ENCODE assay signal across 19 cellular contexts in genomic region chr2:3159801-3160545, GRCh38.
"Had no signal": no experiment of that assay in that cellular context is flagged by ENCODE, and none has a peak within 500 bp of the region (broad histone marks: within the 10 kb centered on the region; RNA-seq: fewer than 3 reads in every experiment).

No MANE protein-coding gene starts in this region.

- H3K4me3 ChIP-seq: heart left ventricle, left ventricle myocardium inferior, lung, ovary, prostate gland, right lobe of liver, testis, transverse colon had no signal

- H3K27me3 ChIP-seq: heart left ventricle, ovary, right lobe of liver, testis, transverse colon had no signal

- H3K27ac Mint-ChIP-seq: stimulated activated memory B cell treated with anti-CD40 and anti-IgM and Interleukin-4, amounts not matched to agents 10 μg/mL and 1 μg/mL and 100 μg/mL, for 72 hours had no signal

- ATAC-seq: esophagus mucosa; heart left ventricle; right lobe of liver; stimulated activated memory B cell treated with anti-CD40 and anti-IgM and Interleukin-4, amounts not matched to agents 10 μg/mL and 1 μg/mL and 100 μg/mL, for 72 hours; stimulated activated naive CD8-positive, alpha-beta T cell treated with anti-CD3 and anti-CD28 coated beads, Interleukin-15, amount 100 ng/mL, for 72 hours had no signal

- H3K27me3 Mint-ChIP-seq: central memory CD8-positive, alpha-beta T cell; naive B cell; stimulated activated memory B cell treated with anti-CD40 and anti-IgM and Interleukin-4, amounts not matched to agents 10 μg/mL and 1 μg/mL and 100 μg/mL, for 72 hours; stimulated activated naive CD8-positive, alpha-beta T cell treated with anti-CD3 and anti-CD28 coated beads, Interleukin-15, amount 100 ng/mL, for 72 hours had no signal

- H3K4me3 Mint-ChIP-seq: central memory CD8-positive, alpha-beta T cell; nephron; stimulated activated memory B cell treated with anti-CD40 and anti-IgM and Interleukin-4, amounts not matched to agents 10 μg/mL and 1 μg/mL and 100 μg/mL, for 72 hours; stimulated activated naive CD8-positive, alpha-beta T cell treated with anti-CD3 and anti-CD28 coated beads, Interleukin-15, amount 100 ng/mL, for 72 hours had no signal

- H3K27ac ChIP-seq: heart left ventricle, left ventricle myocardium inferior, ovary, prostate gland, right lobe of liver, testis, transverse colon had no signal

- H3K9me3 ChIP-seq: ovary, prostate gland, testis had no signal

- H3K4me1 ChIP-seq: heart left ventricle, left ventricle myocardium inferior, prostate gland, right lobe of liver, testis, transverse colon had no signal

- H3K4me1 Mint-ChIP-seq: central memory CD8-positive, alpha-beta T cell; stimulated activated naive CD8-positive, alpha-beta T cell treated with anti-CD3 and anti-CD28 coated beads, Interleukin-15, amount 100 ng/mL, for 72 hours had no signal

- DNase-seq: effector memory CD4-positive, alpha-beta T cell; heart left ventricle; hypothalamus; left ventricle myocardium inferior; naive B cell; ovary; right lobe of liver; stimulated activated CD4-positive, alpha-beta T cell treated with anti-CD3 and anti-CD28 coated beads, Interleukin-15, amount 100 ng/mL, for 24 hours; stimulated activated CD4-positive, alpha-beta T cell treated with anti-CD3 and anti-CD28 coated beads, Interleukin-1b, Interleukin-23, amount 100 ng/mL, for 48 hours; stimulated activated CD4-positive, alpha-beta T cell treated with anti-CD3 and anti-CD28 coated beads, Interleukin-4, amount 100 ng/mL, for 24 hours; stimulated activated naive CD8-positive, alpha-beta T cell treated with anti-CD3 and anti-CD28 coated beads, Interleukin-15, amount 100 ng/mL, for 72 hours; testis; transverse colon had no signal

- H3K36me3 ChIP-seq: heart left ventricle, ovary, prostate gland, right lobe of liver, transverse colon had no signal
